32 cellular contexts compared by ENCODE assay signal in genomic region chr13:100648354-100648753, GRCh38.
"Had no signal": no experiment of that assay in that cellular context is flagged by ENCODE, and none has a peak within 500 bp of the region (broad histone marks: within the 10 kb centered on the region; RNA-seq: fewer than 3 reads in every experiment).

No MANE protein-coding gene starts in this region.

- H3K9me3 ChIP-seq: adrenal gland, ascending aorta, colonic mucosa, esophagus muscularis mucosa, gastroesophageal sphincter, left lung, lower lobe of right lung, psoas muscle, testis, transverse colon had no signal

- H3K4me1 Mint-ChIP-seq: activated naive CD8-positive, alpha-beta T cell treated with anti-CD3 and anti-CD28 coated beads for 36 hours had no signal

- FAIRE-seq: islet of Langerhans, TTC549 had no signal

- H3K36me3 Mint-ChIP-seq: natural killer cell had no signal

- H3K4me3 ChIP-seq: adrenal gland, ascending aorta, cardiac muscle cell, colonic mucosa, esophagus muscularis mucosa, gastroesophageal sphincter, left lung, lower lobe of right lung, neural progenitor cell, psoas muscle, testis, transverse colon had no signal

- H3K4me3 Mint-ChIP-seq: activated naive CD8-positive, alpha-beta T cell treated with anti-CD3 and anti-CD28 coated beads for 36 hours; brain; effector memory CD8-positive, alpha-beta T cell; natural killer cell; neural progenitor cell; T-helper 2 cell treated with Interferon-gamma antibody and Interleukin-4, amounts not matched to agents 5 μg/mL and 100 μg/mL, for 36 hours had no signal

- H3K4me1 ChIP-seq: adrenal gland, ascending aorta, colonic mucosa, esophagus muscularis mucosa, gastroesophageal sphincter, left lung, lower lobe of right lung, neural progenitor cell, parathyroid adenoma, testis, transverse colon had no signal

- ATAC-seq: activated CD4-positive, CD25-positive, alpha-beta regulatory T cell treated with anti-CD3 and anti-CD28 coated beads, Interleukin-2, amount 50 U/mL, for 24 hours; effector memory CD8-positive, alpha-beta T cell; gastroesophageal sphincter; left lung; lower lobe of right lung; natural killer cell; psoas muscle had no signal

- H3K36me3 ChIP-seq: adrenal gland, colonic mucosa had no signal

- H2AFZ ChIP-seq: neural progenitor cell, parathyroid adenoma had no signal

- H3K27me3 ChIP-seq: adrenal gland, ascending aorta, cardiac muscle cell, colonic mucosa, esophagus muscularis mucosa, gastroesophageal sphincter, left lung, neural progenitor cell, testis, transverse colon had no signal

- DNase-seq: activated CD4-positive, alpha-beta T cell treated with anti-CD3 and anti-CD28 coated beads for 48 hours; activated CD4-positive, alpha-beta T cell treated with anti-CD3 and anti-CD28 coated beads, Interleukin-2, amount 50 U/mL, for 48 hours; activated CD8-positive, alpha-beta memory T cell treated with anti-CD3 and anti-CD28 coated beads for 24 hours; activated effector memory CD4-positive, alpha-beta T cell treated with Interleukin-2 at 50 U/mL for 16 hours; activated naive CD4-positive, alpha-beta T cell treated with Interleukin-2 at 50 U/mL for 16 hours; activated naive CD8-positive, alpha-beta T cell treated with anti-CD3 and anti-CD28 coated beads for 36 hours; adrenal gland; cerebellar nuclear complex; colonic mucosa; effector memory CD8-positive, alpha-beta T cell; head of caudate nucleus; left lung; lower lobe of right lung; natural killer cell; occipital lobe; psoas muscle; stimulated activated naive CD4-positive, alpha-beta T cell; T-helper 1 cell; testis; transverse colon had no signal

- H3K4me2 ChIP-seq: neural progenitor cell had no signal

- H3K9me3 Mint-ChIP-seq: activated naive CD8-positive, alpha-beta T cell treated with anti-CD3 and anti-CD28 coated beads for 36 hours; effector memory CD8-positive, alpha-beta T cell; natural killer cell; neural progenitor cell; T-helper 2 cell treated with Interferon-gamma antibody and Interleukin-4, amounts not matched to agents 5 μg/mL and 100 μg/mL, for 36 hours had no signal

- H3K27ac ChIP-seq: adrenal gland, ascending aorta, cardiac muscle cell, colonic mucosa, esophagus muscularis mucosa, gastroesophageal sphincter, left lung, lower lobe of right lung, neural progenitor cell, parathyroid adenoma, psoas muscle, testis, transverse colon, VCaP had no signal

- H3K9ac ChIP-seq: neural progenitor cell, parathyroid adenoma had no signal

- H3K79me2 ChIP-seq: parathyroid adenoma had no signal

- H3K27ac Mint-ChIP-seq: activated naive CD8-positive, alpha-beta T cell treated with anti-CD3 and anti-CD28 coated beads for 36 hours; brain; effector memory CD8-positive, alpha-beta T cell; natural killer cell; neural progenitor cell; T-helper 2 cell treated with Interferon-gamma antibody and Interleukin-4, amounts not matched to agents 5 μg/mL and 100 μg/mL, for 36 hours had no signal

- H3K27me3 Mint-ChIP-seq: activated naive CD8-positive, alpha-beta T cell treated with anti-CD3 and anti-CD28 coated beads for 36 hours; brain; effector memory CD8-positive, alpha-beta T cell had no signal
